17 cellular contexts compared by ENCODE assay signal in the genomic region with DNA sequence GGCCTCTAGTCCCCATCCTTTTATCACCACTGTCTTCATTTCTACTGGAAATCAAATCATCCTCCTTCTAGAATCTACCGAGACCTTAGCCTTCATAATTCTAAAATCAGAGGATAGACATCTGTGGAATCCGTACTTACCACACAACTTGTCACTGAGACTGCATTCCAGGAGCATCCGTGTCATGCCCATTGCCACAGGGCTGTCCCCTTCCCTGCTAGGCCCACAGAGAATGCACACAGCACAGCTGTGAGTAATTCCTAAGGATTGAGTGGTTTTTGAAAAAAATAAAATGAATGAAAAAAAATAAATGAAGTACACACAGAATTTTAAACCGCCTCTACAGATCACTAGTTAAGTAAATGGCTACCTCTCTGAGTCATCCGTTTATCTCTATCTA. TPM values are rescaled to one million over a fixed set of nuclear protein-coding genes. Genes with fewer than 3 reads are reported as not detected.
DNase-seq lines count a peak whose midpoint lies in the region; ATAC-seq, FAIRE-seq and TF ChIP-seq lines count a peak whose summit lies in the region.
"Had no signal": no experiment of that assay in that cellular context is flagged by ENCODE, and none has a peak within 500 bp of the region (broad histone marks: within the 10 kb centered on the region; RNA-seq: fewer than 3 reads in every experiment).

No MANE protein-coding gene starts in this region.

- H3K79me2 ChIP-seq in HepG2 (ENCODE audit: insufficient read depth, low read length) = no peaks in the 10 kb centered on the region

- CTCF ChIA-PET in HepG2 (lab: Yijun Ruan, JAX; ENCODE audit: low intra/inter-chr PET ratio, low total read pairs) = no interaction called here

- DNase-seq in HepG2 (ENCODE audit: low spot score) = peak; percentile 3
- no peak for DNase-seq in right lobe of liver
- peak; percentile 71 to 77 for DNase-seq in SW 1271 (lab: John Stamatoyannopoulos, UW)
- peak; percentile 82 to 84 for DNase-seq in foreskin fibroblast
- DNase-seq in urothelium cell line (ENCODE audit: low spot score) = peak; percentile 86
- DNase-seq in DMS79 (lab: John Stamatoyannopoulos, UW) = no peak
- DNase-seq in NOMO-1 (lab: John Stamatoyannopoulos, UW; ENCODE audit: unreplicated experiment in 2 of 2) = no peak
- DNase-seq in hippocampal formation (lab: John Stamatoyannopoulos, UW) = no peak
- DNase-seq: activated CD4-positive, alpha-beta T cell treated with anti-CD3 and anti-CD28 coated beads for 1 hour; activated naive CD8-positive, alpha-beta T cell treated with anti-CD3 and anti-CD28 coated beads, Interleukin-2, amount 50 U/mL, for 24 hours; cortex of kidney; NCI-H2227 treated with DMSO at 0.1 percent for 48 hours; ovary; T-helper 1 cell had no signal

- no TSS peak for BruUV-seq in HepG2 (replicated peaks; lab: Mats Ljungman, UMichigan)

- no peak overlapping the region for H3K9ac ChIP-seq in HepG2 (ENCODE audit: insufficient read depth, low read depth, low read length)

- no peak overlapping the region for H2AFZ ChIP-seq in HepG2 (ENCODE audit: low read length)

- TF ChIP-seq POLR2A in HepG2 (IDR thresholded peaks at IDR 0.05; ENCODE audit: insufficient read depth in 1 of 2, low read depth in 2 of 2, low read length in 2 of 2) (no peak), right lobe of liver (IDR thresholded peaks at IDR 0.05) (no peak)

- no peak overlapping the region for H3K27ac ChIP-seq in HepG2 (ENCODE audit: extremely low read length, insufficient read depth, low read length)
- no peak overlapping the region for H3K27ac ChIP-seq in right lobe of liver
- H3K27ac ChIP-seq: A549, ovary had no signal

- in situ Hi-C loops in HepG2 (cut with HindIII; ENCODE audit: extremely low pct_ligation_motif_present, low pct_unique_long_range_greater_than_20kb) = no loop called here

- H3K27me3 ChIP-seq in HepG2 (ENCODE audit: control insufficient read depth in 1 of 2, insufficient read depth in 2 of 2, low read length in 2 of 2) = peaks cover 0 to 17% of the 10 kb centered on the region in 2 experiments; a peak in 2 of 5 replicates
- H3K27me3 ChIP-seq in right lobe of liver = no peaks in the 10 kb centered on the region
- H3K27me3 ChIP-seq: ovary had no signal

- no peak overlapping the region for H3K4me2 ChIP-seq in HepG2 (ENCODE audit: low read depth, low read length)
- H3K4me2 ChIP-seq: A549 had no signal

- no peaks in the 10 kb centered on the region for H3K9me3 ChIP-seq in HepG2 (ENCODE audit: low read length)
- H3K9me3 ChIP-seq in right lobe of liver = no peaks in the 10 kb centered on the region
- H3K9me3 ChIP-seq: A549, ovary had no signal

- H3K4me1 ChIP-seq in HepG2 (ENCODE audit: insufficient read depth, low read length) (no peaks in the 10 kb centered on the region), right lobe of liver (no peaks in the 10 kb centered on the region)
- H3K4me1 ChIP-seq: A549 had no signal

- WGBS in HepG2 (ENCODE audit: low lambda C conversion rate) = 4% methylated on average over 5 of the region's 5 CpGs
- WGBS in right lobe of liver (ENCODE audit: insufficient coverage, low coverage, low lambda C conversion rate, missing lambda C conversion rate) = 64% methylated on average over 5 of the region's 5 CpGs

- TF ChIP-seq CTCF in HepG2 (CRISPR knock-in tag; IDR thresholded peaks at IDR 0.05) (no peak), right lobe of liver (IDR thresholded peaks at IDR 0.05) (no peak), foreskin fibroblast (IDR thresholded peaks at IDR 0.05; ENCODE audit: low read depth, low read length) (no peak)

- TF ChIP-seq EP300 in HepG2 (IDR thresholded peaks at IDR 0.05; ENCODE audit: low read depth in 2 of 2, low read length in 2 of 2) (no peak), HepG2 (CRISPR knock-in tag; IDR thresholded peaks at IDR 0.05; ENCODE audit: borderline replicate concordance) (no peak)

- H3K36me3 ChIP-seq in HepG2 (replicated peaks in 1 of 2; ENCODE audit: control insufficient read depth in 1 of 2, insufficient read depth in 2 of 2, low read length in 2 of 2) (no peaks in the 10 kb centered on the region), right lobe of liver (no peaks in the 10 kb centered on the region)
- H3K36me3 ChIP-seq: ovary had no signal

- ATAC-seq in HepG2 (no peak), right lobe of liver (no peak)
- ATAC-seq: A549; activated naive CD8-positive, alpha-beta T cell treated with anti-CD3 and anti-CD28 coated beads, Interleukin-2, amount 50 U/mL, for 24 hours; esophagus mucosa had no signal

- intact Hi-C loops in HepG2 (cut with micrococcal nuclease; ENCODE audit: unreplicated experiment) (no loop called here), right lobe of liver (cut with DNase I) (no loop called here)

- FAIRE-seq in HepG2 (lab: Jason Lieb, UNC) = no peak
- peak; percentile 92 for FAIRE-seq in urothelium cell line (lab: Jason Lieb, UNC)
- FAIRE-seq: A549, D721Med had no signal

- H4K20me1 ChIP-seq in HepG2 (ENCODE audit: insufficient read depth, low read length) = no peaks in the 10 kb centered on the region

- POLR2A ChIA-PET in HepG2 (lab: Yijun Ruan, JAX) = no interaction called here

- no peak for TF ChIP-seq RAD21 in HepG2 (CRISPR knock-in tag; IDR thresholded peaks at IDR 0.05)

- H3K4me3 ChIP-seq in HepG2 (replicated peaks in 1 of 3; ENCODE audit: insufficient read depth in 1 of 3, low read depth in 2 of 3, low read length in 3 of 3) = no peak overlapping the region
- H3K4me3 ChIP-seq in right lobe of liver = no peak overlapping the region
- H3K4me3 ChIP-seq in foreskin fibroblast (ENCODE audit: low read depth in 1 of 2, low read length in 2 of 2) = no peak overlapping the region
- H3K4me3 ChIP-seq: A549, ovary had no signal

TF ChIP-seq in HepG2, 621 proteins besides CTCF, POLR2A, EP300 and RAD21 (continues in another document):
- TF ChIP-seq MAF1 (CRISPR knock-in tag; IDR thresholded peaks at IDR 0.05; ENCODE audit: borderline replicate concordance) (no peak), SSRP1 (CRISPR knock-in tag; IDR thresholded peaks at IDR 0.05) (no peak)

RNA-seq across cellular contexts. Expression of gene MAGOHB, which starts 21.0 kb away (rescaled TPM):
- total RNA-seq in HepG2 (2016; rRNA removed; fragmentation: Illumina TruSeq; extraction: Trizol) (49.8 and 84.5 TPM in 2 replicates), right lobe of liver (10 to 100 TPM in 1 of 6 experiments, 1 to 10 TPM in 5; 6.6 to 11.8 (median 9.6) TPM)
- 10.5 and 10.9 TPM in 2 replicates for total RNA-seq in HepG2 (2016; cell fraction: cytosol; rRNA removed; fragmentation: Illumina TruSeq; extraction: Trizol; ENCODE audit: low read depth)
- 55.7 and 91.3 TPM in 2 replicates for total RNA-seq in HepG2 (2016; cell fraction: insoluble cytoplasmic fraction; rRNA removed; fragmentation: Illumina TruSeq; extraction: Trizol)
- total RNA-seq in HepG2 (2016; cell fraction: membrane; rRNA removed; fragmentation: Illumina TruSeq; extraction: Trizol) = 17.1 and 20.0 TPM in 2 replicates
- 33.5 and 38.7 TPM in 2 replicates for total RNA-seq in HepG2 (2016; cell fraction: nucleus; rRNA removed; fragmentation: Illumina TruSeq; extraction: Trizol)
- 5.3 and 7.0 TPM in 2 replicates for polyA plus RNA-seq in HepG2 (2011; rRNA removed)
- 3.7 and 7.1 TPM in 2 replicates for polyA plus RNA-seq in HepG2 (2011; cell fraction: cytosol; rRNA removed)
- polyA plus RNA-seq in HepG2 (2011; cell fraction: nucleus; rRNA removed) = 6.3 and 7.9 TPM in 2 replicates
- polyA plus RNA-seq in HepG2 (2012) = 8.9 and 18.0 TPM in 2 replicates
- polyA plus RNA-seq in HepG2 (2016; cell fraction: cytosol; fragmentation: Illumina TruSeq; extraction: Trizol; ENCODE audit: low read depth) = 12.2 and 13.0 TPM in 2 replicates
- polyA plus RNA-seq in HepG2 (2016; cell fraction: insoluble cytoplasmic fraction; fragmentation: Illumina TruSeq; extraction: Trizol; ENCODE audit: low read depth) = 89.7 and 106 TPM in 2 replicates
- 17.7 and 17.9 TPM in 2 replicates for polyA plus RNA-seq in HepG2 (2016; cell fraction: membrane; fragmentation: Illumina TruSeq; extraction: Trizol; ENCODE audit: low read depth)
- polyA plus RNA-seq in HepG2 (2016; cell fraction: nucleus; fragmentation: Illumina TruSeq; extraction: Trizol; ENCODE audit: insufficient read depth, low read depth) = 41.1 and 45.5 TPM in 2 replicates
- polyA minus RNA-seq in HepG2 (2011; rRNA and poly(A)+ RNA removed; ENCODE audit: low replicate concordance) = 5.2 and 11.8 TPM in 2 replicates
- polyA minus RNA-seq in HepG2 (2011; cell fraction: cytosol; rRNA and poly(A)+ RNA removed) = 3.0 and 6.7 TPM in 2 replicates
- polyA minus RNA-seq in HepG2 (2011; cell fraction: nucleus; rRNA and poly(A)+ RNA removed) = 67.5 and 71.3 TPM in 2 replicates

RNA-seq across cellular contexts. Expression of gene STYK1, which starts 39.4 kb away (rescaled TPM):
- total RNA-seq in HepG2 (2016; rRNA removed; fragmentation: Illumina TruSeq; extraction: Trizol) = not detected in 2 replicates
- total RNA-seq in HepG2 (2016; cell fraction: cytosol; rRNA removed; fragmentation: Illumina TruSeq; extraction: Trizol; ENCODE audit: low read depth) = not detected in 2 replicates
- not detected in 2 replicates for total RNA-seq in HepG2 (2016; cell fraction: insoluble cytoplasmic fraction; rRNA removed; fragmentation: Illumina TruSeq; extraction: Trizol)
- not detected in 2 replicates for total RNA-seq in HepG2 (2016; cell fraction: membrane; rRNA removed; fragmentation: Illumina TruSeq; extraction: Trizol)
- total RNA-seq in HepG2 (2016; cell fraction: nucleus; rRNA removed; fragmentation: Illumina TruSeq; extraction: Trizol) = not detected in 2 replicates
- not detected in 2 replicates for polyA plus RNA-seq in HepG2 (2011; rRNA removed)
- not detected in 2 replicates for polyA plus RNA-seq in HepG2 (2011; cell fraction: cytosol; rRNA removed)
- polyA plus RNA-seq in HepG2 (2011; cell fraction: nucleus; rRNA removed) = not detected in 2 replicates
- not detected in 2 replicates for polyA plus RNA-seq in HepG2 (2012)
- not detected in 2 replicates for polyA plus RNA-seq in HepG2 (2016; cell fraction: cytosol; fragmentation: Illumina TruSeq; extraction: Trizol; ENCODE audit: low read depth)
- not detected in 2 replicates for polyA plus RNA-seq in HepG2 (2016; cell fraction: insoluble cytoplasmic fraction; fragmentation: Illumina TruSeq; extraction: Trizol; ENCODE audit: low read depth)
- polyA plus RNA-seq in HepG2 (2016; cell fraction: membrane; fragmentation: Illumina TruSeq; extraction: Trizol; ENCODE audit: low read depth) = not detected in 2 replicates
- polyA plus RNA-seq in HepG2 (2016; cell fraction: nucleus; fragmentation: Illumina TruSeq; extraction: Trizol; ENCODE audit: insufficient read depth, low read depth) = not detected in 2 replicates
- polyA minus RNA-seq in HepG2 (2011; rRNA and poly(A)+ RNA removed; ENCODE audit: low replicate concordance) = 9.3 TPM in 1 of 2 replicates, not detected in the other
- polyA minus RNA-seq in HepG2 (2011; cell fraction: cytosol; rRNA and poly(A)+ RNA removed) = not detected in 2 replicates
- not detected in 2 replicates for polyA minus RNA-seq in HepG2 (2011; cell fraction: nucleus; rRNA and poly(A)+ RNA removed)
- not detected for total RNA-seq in right lobe of liver

Comparison
In these comparisons a context has a peak if more than half of its experiments do, and no peak if none do; other contexts are left out.
1. DNase-seq: peak in HepG2 (single experiment), SW 1271 (2 of 2), foreskin fibroblast (2 of 2) and urothelium cell line (single experiment); none in right lobe of liver (0 of 3), DMS79 (single experiment), NOMO-1 (0 of 2) and hippocampal formation (0 of 2).